In the genomic region with DNA sequence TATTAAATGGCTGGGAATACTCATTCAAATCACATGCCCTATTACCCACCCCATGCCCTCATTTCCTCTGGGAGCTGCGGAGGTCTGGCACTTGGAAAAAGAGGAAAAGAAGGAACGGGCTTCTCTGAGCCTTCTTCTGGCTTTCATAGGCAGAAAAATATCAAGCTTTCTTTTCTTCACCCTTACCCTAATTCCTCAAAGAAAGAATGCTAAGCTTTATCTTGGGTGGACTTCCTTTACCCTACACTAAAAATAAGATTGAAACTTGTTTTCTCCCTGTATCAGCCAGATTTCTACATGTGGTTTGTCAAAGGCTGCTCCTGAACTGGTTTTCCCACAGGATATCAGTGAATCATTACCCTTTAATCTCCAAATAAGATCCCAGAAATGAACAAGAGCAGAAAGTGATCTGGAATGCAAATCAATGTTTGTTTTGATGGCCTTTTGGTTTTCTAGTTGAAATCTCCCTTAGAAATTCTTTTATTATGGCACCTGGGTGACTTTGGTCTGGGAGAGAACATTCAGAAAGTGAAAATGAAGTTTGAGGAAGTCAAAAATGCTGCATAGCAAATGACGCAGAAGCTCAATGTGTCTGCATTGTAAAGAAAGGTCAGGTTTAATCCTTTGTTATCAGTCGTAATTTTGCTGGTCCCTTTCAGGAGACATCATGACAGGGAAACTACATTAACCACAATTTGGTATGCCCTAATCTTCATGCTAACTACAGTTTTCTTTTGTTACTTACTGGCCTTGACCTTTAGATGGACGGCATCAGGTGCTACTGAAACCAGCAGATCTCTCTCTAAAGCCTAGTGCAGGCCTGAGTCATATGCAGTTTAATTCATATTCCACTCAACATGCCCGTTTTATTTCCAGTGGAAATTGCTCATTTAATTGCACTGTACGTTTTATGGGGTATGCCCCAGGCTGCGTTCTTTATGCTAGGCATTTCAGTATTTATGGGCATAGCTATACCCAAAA, we compare ENCODE assay signal across 1 cellular context.
TF ChIP-seq lines count a peak whose summit lies in the region.

No MANE protein-coding gene starts in this region.

TF ChIP-seq in HepG2, 621 proteins besides CTCF, POLR2A, EP300 and RAD21 (continued from another document and continues in another):
- TF ChIP-seq, protein P1, sequence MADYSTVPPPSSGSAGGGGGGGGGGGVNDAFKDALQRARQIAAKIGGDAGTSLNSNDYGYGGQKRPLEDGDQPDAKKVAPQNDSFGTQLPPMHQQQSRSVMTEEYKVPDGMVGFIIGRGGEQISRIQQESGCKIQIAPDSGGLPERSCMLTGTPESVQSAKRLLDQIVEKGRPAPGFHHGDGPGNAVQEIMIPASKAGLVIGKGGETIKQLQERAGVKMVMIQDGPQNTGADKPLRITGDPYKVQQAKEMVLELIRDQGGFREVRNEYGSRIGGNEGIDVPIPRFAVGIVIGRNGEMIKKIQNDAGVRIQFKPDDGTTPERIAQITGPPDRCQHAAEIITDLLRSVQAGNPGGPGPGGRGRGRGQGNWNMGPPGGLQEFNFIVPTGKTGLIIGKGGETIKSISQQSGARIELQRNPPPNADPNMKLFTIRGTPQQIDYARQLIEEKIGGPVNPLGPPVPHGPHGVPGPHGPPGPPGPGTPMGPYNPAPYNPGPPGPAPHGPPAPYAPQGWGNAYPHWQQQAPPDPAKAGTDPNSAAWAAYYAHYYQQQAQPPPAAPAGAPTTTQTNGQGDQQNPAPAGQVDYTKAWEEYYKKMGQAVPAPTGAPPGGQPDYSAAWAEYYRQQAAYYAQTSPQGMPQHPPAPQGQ (CRISPR knock-in tag; IDR thresholded peaks at IDR 0.05; ENCODE audit: borderline replicate concordance), result no peak
- TF ChIP-seq PITX1 (CRISPR knock-in tag; IDR thresholded peaks at IDR 0.05) (no peak; the same call in 1 of the 2 replicates), ZBTB20 (CRISPR knock-in tag; IDR thresholded peaks at IDR 0.05; ENCODE audit: borderline replicate concordance, low read depth) (no peak), ZNF468 (CRISPR knock-in tag; IDR thresholded peaks at IDR 0.05) (no peak), GFI1 (CRISPR knock-in tag; IDR thresholded peaks at IDR 0.05; ENCODE audit: borderline replicate concordance) (no peak), CBFB (CRISPR knock-in tag; IDR thresholded peaks at IDR 0.05) (no peak), NFATC3 (CRISPR knock-in tag; IDR thresholded peaks at IDR 0.05) (no peak), ZNF138 (CRISPR knock-in tag; IDR thresholded peaks at IDR 0.05; ENCODE audit: low read depth) (no peak), ZNF317 (CRISPR knock-in tag; IDR thresholded peaks at IDR 0.05) (0 out of 2 replicates have a peak, but pooled peaks have one; percentile 27), ZNF598 (CRISPR knock-in tag; IDR thresholded peaks at IDR 0.05; ENCODE audit: borderline replicate concordance) (no peak), MEIS2 (CRISPR knock-in tag; IDR thresholded peaks at IDR 0.05) (no peak), CREM (IDR thresholded peaks at IDR 0.05) (no peak), CREM (CRISPR knock-in tag; IDR thresholded peaks at IDR 0.05) (no peak), HES4 (CRISPR knock-in tag; IDR thresholded peaks at IDR 0.05; ENCODE audit: borderline replicate concordance) (no peak), ZFYVE20 (CRISPR knock-in tag; IDR thresholded peaks at IDR 0.05; ENCODE audit: borderline replicate concordance, low read depth) (no peak), GTF3A (CRISPR knock-in tag; conservative IDR thresholded peaks at IDR 0.05) (no peak), SOX6 (IDR thresholded peaks at IDR 0.05) (no peak), SOX6 (CRISPR knock-in tag; IDR thresholded peaks at IDR 0.05) (peak; percentile 86), SRY (CRISPR knock-in tag; IDR thresholded peaks at IDR 0.05) (no peak), ZNF251 (CRISPR knock-in tag; IDR thresholded peaks at IDR 0.05) (no peak), ZNF605 (CRISPR knock-in tag; IDR thresholded peaks at IDR 0.05) (no peak), ZNF354B (CRISPR knock-in tag; IDR thresholded peaks at IDR 0.05) (no peak), ZEB1 (IDR thresholded peaks at IDR 0.05; ENCODE audit: insufficient replicate concordance, low read depth) (no peak), ZNF333 (CRISPR knock-in tag; IDR thresholded peaks at IDR 0.05; ENCODE audit: borderline replicate concordance) (no peak), NFIB (CRISPR knock-in tag; IDR thresholded peaks at IDR 0.05; ENCODE audit: borderline replicate concordance) (no peak), HIVEP1 (CRISPR knock-in tag; IDR thresholded peaks at IDR 0.05) (no peak), NR1H2 (CRISPR knock-in tag; IDR thresholded peaks at IDR 0.05; ENCODE audit: borderline replicate concordance, low read depth) (no peak), MAZ (IDR thresholded peaks at IDR 0.05; ENCODE audit: borderline replicate concordance, low read depth, low read length) (no peak), MAZ (CRISPR knock-in tag; IDR thresholded peaks at IDR 0.05; ENCODE audit: low read depth) (no peak), ZNF350 (CRISPR knock-in tag; IDR thresholded peaks at IDR 0.05; ENCODE audit: borderline replicate concordance, low read depth) (no peak), ZNF24 (IDR thresholded peaks at IDR 0.05) (no peak), GZF1 (CRISPR knock-in tag; IDR thresholded peaks at IDR 0.05) (no peak), DMAP1 (CRISPR knock-in tag; IDR thresholded peaks at IDR 0.05) (no peak)
- TF ChIP-seq, protein P2, sequence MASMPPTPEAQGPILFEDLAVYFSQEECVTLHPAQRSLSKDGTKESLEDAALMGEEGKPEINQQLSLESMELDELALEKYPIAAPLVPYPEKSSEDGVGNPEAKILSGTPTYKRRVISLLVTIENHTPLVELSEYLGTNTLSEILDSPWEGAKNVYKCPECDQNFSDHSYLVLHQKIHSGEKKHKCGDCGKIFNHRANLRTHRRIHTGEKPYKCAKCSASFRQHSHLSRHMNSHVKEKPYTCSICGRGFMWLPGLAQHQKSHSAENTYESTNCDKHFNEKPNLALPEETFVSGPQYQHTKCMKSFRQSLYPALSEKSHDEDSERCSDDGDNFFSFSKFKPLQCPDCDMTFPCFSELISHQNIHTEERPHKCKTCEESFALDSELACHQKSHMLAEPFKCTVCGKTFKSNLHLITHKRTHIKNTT (CRISPR knock-in tag; IDR thresholded peaks at IDR 0.05), result no peak
- TF ChIP-seq, protein P3, sequence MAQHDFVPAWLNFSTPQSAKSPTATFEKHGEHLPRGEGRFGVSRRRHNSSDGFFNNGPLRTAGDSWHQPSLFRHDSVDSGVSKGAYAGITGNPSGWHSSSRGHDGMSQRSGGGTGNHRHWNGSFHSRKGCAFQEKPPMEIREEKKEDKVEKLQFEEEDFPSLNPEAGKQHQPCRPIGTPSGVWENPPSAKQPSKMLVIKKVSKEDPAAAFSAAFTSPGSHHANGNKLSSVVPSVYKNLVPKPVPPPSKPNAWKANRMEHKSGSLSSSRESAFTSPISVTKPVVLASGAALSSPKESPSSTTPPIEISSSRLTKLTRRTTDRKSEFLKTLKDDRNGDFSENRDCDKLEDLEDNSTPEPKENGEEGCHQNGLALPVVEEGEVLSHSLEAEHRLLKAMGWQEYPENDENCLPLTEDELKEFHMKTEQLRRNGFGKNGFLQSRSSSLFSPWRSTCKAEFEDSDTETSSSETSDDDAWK (CRISPR knock-in tag; IDR thresholded peaks at IDR 0.05), result no peak
- TF ChIP-seq, protein P4, sequence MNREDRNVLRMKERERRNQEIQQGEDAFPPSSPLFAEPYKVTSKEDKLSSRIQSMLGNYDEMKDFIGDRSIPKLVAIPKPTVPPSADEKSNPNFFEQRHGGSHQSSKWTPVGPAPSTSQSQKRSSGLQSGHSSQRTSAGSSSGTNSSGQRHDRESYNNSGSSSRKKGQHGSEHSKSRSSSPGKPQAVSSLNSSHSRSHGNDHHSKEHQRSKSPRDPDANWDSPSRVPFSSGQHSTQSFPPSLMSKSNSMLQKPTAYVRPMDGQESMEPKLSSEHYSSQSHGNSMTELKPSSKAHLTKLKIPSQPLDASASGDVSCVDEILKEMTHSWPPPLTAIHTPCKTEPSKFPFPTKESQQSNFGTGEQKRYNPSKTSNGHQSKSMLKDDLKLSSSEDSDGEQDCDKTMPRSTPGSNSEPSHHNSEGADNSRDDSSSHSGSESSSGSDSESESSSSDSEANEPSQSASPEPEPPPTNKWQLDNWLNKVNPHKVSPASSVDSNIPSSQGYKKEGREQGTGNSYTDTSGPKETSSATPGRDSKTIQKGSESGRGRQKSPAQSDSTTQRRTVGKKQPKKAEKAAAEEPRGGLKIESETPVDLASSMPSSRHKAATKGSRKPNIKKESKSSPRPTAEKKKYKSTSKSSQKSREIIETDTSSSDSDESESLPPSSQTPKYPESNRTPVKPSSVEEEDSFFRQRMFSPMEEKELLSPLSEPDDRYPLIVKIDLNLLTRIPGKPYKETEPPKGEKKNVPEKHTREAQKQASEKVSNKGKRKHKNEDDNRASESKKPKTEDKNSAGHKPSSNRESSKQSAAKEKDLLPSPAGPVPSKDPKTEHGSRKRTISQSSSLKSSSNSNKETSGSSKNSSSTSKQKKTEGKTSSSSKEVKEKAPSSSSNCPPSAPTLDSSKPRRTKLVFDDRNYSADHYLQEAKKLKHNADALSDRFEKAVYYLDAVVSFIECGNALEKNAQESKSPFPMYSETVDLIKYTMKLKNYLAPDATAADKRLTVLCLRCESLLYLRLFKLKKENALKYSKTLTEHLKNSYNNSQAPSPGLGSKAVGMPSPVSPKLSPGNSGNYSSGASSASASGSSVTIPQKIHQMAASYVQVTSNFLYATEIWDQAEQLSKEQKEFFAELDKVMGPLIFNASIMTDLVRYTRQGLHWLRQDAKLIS (CRISPR knock-in tag; IDR thresholded peaks at IDR 0.05), result no peak
- TF ChIP-seq, protein P5, sequence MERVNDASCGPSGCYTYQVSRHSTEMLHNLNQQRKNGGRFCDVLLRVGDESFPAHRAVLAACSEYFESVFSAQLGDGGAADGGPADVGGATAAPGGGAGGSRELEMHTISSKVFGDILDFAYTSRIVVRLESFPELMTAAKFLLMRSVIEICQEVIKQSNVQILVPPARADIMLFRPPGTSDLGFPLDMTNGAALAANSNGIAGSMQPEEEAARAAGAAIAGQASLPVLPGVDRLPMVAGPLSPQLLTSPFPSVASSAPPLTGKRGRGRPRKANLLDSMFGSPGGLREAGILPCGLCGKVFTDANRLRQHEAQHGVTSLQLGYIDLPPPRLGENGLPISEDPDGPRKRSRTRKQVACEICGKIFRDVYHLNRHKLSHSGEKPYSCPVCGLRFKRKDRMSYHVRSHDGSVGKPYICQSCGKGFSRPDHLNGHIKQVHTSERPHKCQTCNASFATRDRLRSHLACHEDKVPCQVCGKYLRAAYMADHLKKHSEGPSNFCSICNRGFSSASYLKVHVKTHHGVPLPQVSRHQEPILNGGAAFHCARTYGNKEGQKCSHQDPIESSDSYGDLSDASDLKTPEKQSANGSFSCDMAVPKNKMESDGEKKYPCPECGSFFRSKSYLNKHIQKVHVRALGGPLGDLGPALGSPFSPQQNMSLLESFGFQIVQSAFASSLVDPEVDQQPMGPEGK (CRISPR knock-in tag; IDR thresholded peaks at IDR 0.05), result no peak
- TF ChIP-seq, protein P6, sequence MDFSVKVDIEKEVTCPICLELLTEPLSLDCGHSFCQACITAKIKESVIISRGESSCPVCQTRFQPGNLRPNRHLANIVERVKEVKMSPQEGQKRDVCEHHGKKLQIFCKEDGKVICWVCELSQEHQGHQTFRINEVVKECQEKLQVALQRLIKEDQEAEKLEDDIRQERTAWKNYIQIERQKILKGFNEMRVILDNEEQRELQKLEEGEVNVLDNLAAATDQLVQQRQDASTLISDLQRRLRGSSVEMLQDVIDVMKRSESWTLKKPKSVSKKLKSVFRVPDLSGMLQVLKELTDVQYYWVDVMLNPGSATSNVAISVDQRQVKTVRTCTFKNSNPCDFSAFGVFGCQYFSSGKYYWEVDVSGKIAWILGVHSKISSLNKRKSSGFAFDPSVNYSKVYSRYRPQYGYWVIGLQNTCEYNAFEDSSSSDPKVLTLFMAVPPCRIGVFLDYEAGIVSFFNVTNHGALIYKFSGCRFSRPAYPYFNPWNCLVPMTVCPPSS (IDR thresholded peaks at IDR 0.05), result no peak
- TF ChIP-seq, protein P7, sequence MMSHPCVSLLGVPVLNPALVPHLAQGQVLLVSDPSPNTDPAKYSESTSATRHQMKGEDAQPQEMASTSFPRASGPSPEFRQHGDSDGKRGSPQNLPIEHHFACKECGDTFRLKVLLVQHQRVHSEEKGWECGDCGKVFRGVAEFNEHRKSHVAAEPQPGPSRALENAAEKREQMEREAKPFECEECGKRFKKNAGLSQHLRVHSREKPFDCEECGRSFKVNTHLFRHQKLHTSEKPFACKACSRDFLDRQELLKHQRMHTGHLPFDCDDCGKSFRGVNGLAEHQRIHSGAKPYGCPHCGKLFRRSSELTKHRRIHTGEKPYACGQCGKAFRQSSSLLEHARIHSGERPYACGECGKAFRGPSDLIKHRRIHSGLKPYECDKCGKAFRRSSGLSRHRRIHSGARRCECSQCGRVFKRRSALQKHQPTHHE (CRISPR knock-in tag; IDR thresholded peaks at IDR 0.05; ENCODE audit: borderline replicate concordance), result no peak
- TF ChIP-seq, protein P8, sequence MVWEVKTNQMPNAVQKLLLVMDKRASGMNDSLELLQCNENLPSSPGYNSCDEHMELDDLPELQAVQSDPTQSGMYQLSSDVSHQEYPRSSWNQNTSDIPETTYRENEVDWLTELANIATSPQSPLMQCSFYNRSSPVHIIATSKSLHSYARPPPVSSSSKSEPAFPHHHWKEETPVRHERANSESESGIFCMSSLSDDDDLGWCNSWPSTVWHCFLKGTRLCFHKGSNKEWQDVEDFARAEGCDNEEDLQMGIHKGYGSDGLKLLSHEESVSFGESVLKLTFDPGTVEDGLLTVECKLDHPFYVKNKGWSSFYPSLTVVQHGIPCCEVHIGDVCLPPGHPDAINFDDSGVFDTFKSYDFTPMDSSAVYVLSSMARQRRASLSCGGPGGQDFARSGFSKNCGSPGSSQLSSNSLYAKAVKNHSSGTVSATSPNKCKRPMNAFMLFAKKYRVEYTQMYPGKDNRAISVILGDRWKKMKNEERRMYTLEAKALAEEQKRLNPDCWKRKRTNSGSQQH (CRISPR knock-in tag; IDR thresholded peaks at IDR 0.05; ENCODE audit: low read depth), result no peak
- TF ChIP-seq, protein P9, sequence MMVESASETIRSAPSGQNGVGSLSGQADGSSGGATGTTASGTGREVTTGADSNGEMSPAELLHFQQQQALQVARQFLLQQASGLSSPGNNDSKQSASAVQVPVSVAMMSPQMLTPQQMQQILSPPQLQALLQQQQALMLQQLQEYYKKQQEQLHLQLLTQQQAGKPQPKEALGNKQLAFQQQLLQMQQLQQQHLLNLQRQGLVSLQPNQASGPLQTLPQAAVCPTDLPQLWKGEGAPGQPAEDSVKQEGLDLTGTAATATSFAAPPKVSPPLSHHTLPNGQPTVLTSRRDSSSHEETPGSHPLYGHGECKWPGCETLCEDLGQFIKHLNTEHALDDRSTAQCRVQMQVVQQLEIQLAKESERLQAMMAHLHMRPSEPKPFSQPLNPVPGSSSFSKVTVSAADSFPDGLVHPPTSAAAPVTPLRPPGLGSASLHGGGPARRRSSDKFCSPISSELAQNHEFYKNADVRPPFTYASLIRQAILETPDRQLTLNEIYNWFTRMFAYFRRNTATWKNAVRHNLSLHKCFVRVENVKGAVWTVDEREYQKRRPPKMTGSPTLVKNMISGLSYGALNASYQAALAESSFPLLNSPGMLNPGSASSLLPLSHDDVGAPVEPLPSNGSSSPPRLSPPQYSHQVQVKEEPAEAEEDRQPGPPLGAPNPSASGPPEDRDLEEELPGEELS (CRISPR knock-in tag; IDR thresholded peaks at IDR 0.05), result peak; percentile 47; the same call in 1 of the 2 replicates
